34 cellular contexts compared by ENCODE assay signal in genomic region chr1:18602533-18603211, GRCh38. TPM values are rescaled to one million over a fixed set of nuclear protein-coding genes. Genes with fewer than 3 reads are reported as not detected.
DNase-seq lines count a peak whose midpoint lies in the region; ATAC-seq and TF ChIP-seq lines count a peak whose summit lies in the region.
"Had no signal": no experiment of that assay in that cellular context is flagged by ENCODE, and none has a peak within 500 bp of the region (broad histone marks: within the 10 kb centered on the region; RNA-seq: fewer than 3 reads in every experiment).

No MANE protein-coding gene starts in this region.

- H3K4me3 ChIP-seq in HEK293 (ENCODE audit: low read depth, low read length) (no peak overlapping the region), Panc1 (ENCODE audit: low read depth in 2 of 2, low read length in 2 of 2) (no peak overlapping the region), endodermal cell (ENCODE audit: low read length) (no peak overlapping the region), neural progenitor cell (no peak overlapping the region), MM.1S (ENCODE audit: low read length) (no peak overlapping the region)
- H3K4me3 ChIP-seq: coronary artery, psoas muscle, sigmoid colon had no signal

- H3F3A ChIP-seq in neural progenitor cell (ENCODE audit: low read depth) (peaks cover 27% of the 10 kb centered on the region), MM.1S (ENCODE audit: insufficient read depth, low read length) (no peaks in the 10 kb centered on the region)

- no peaks in the 10 kb centered on the region for H3K27me3 ChIP-seq in Panc1 (ENCODE audit: control insufficient read depth, insufficient read depth, low read length)
- H3K27me3 ChIP-seq in endodermal cell (ENCODE audit: control insufficient read depth, insufficient read depth, low read length, poor library complexity, severe bottlenecking): peaks cover 64% of the 10 kb centered on the region
- peaks cover 54% of the 10 kb centered on the region for H3K27me3 ChIP-seq in neural progenitor cell
- H3K27me3 ChIP-seq in MM.1S (replicated peaks; ENCODE audit: insufficient read depth, low read length): peaks cover 93% of the 10 kb centered on the region

- TF ChIP-seq CTCF in HEK293 (tag by site-specific recombination; IDR thresholded peaks at IDR 0.05): no peak
- TF ChIP-seq CTCF in Panc1 (IDR thresholded peaks at IDR 0.05): no peak
- TF ChIP-seq CTCF in endodermal cell (conservative IDR thresholded peaks at IDR 0.05): no peak
- no peak for TF ChIP-seq CTCF in neural progenitor cell (IDR thresholded peaks at IDR 0.05)
- TF ChIP-seq CTCF in MM.1S (IDR thresholded peaks at IDR 0.05; ENCODE audit: low read length): no peak

- CTCF ChIA-PET in HEK293 (lab: Yijun Ruan, JAX) (no interaction called here), Panc1 (lab: Charles Lee) (no interaction called here)

- H3K9ac ChIP-seq in endodermal cell (ENCODE audit: extremely low read depth, low read length, poor library complexity, severe bottlenecking) (no peak overlapping the region), neural progenitor cell (no peak overlapping the region), MM.1S (ENCODE audit: low read length) (no peak overlapping the region)

- peak; percentile 68; the same call in 1 of the 2 replicates for ATAC-seq in Panc1
- no peak for ATAC-seq in Right ventricle myocardium superior (ENCODE audit: poor library complexity)
- ATAC-seq: activated CD8-positive, alpha-beta memory T cell treated with anti-CD3 and anti-CD28 coated beads, Interleukin-2, amount 10 ng/mL, durations not matched to agents 7 days and 5 days; activated T-cell treated with anti-CD3 and anti-CD28 coated beads, Interleukin-2, amount 50 U/mL, for 72 hours; left colon; psoas muscle; Right ventricle myocardium inferior; stimulated activated memory B cell treated with anti-CD40 and anti-IgM and Interleukin-4, amounts not matched to agents 10 μg/mL and 1 μg/mL and 100 μg/mL, for 72 hours had no signal

- no peak overlapping the region for H2AFZ ChIP-seq in neural progenitor cell (replicated peaks)
- H2AFZ ChIP-seq in MM.1S (ENCODE audit: low read length): no peak overlapping the region

- H3K27ac ChIP-seq in HEK293 (ENCODE audit: extremely low read depth, low read depth, low read length) (no peak overlapping the region), Panc1 (ENCODE audit: low read length) (no peak overlapping the region), endodermal cell (ENCODE audit: low read depth, low read length) (no peak overlapping the region), neural progenitor cell (no peak overlapping the region), MM.1S (ENCODE audit: low read length) (no peak overlapping the region)
- H3K27ac ChIP-seq: C4-2B, coronary artery, psoas muscle, sigmoid colon, VCaP had no signal

- H3K9me3 ChIP-seq in HEK293 (ENCODE audit: control insufficient read depth, insufficient read depth, low read depth, low read length): no peaks in the 10 kb centered on the region
- no peaks in the 10 kb centered on the region for H3K9me3 ChIP-seq in Panc1 (ENCODE audit: control insufficient read depth, insufficient read depth, low read depth, low read length)
- no peaks in the 10 kb centered on the region for H3K9me3 ChIP-seq in endodermal cell (ENCODE audit: control insufficient read depth, low read length)
- H3K9me3 ChIP-seq in neural progenitor cell (ENCODE audit: low read depth): no peaks in the 10 kb centered on the region
- H3K9me3 ChIP-seq in MM.1S (replicated peaks; ENCODE audit: insufficient read depth, low read length): no peaks in the 10 kb centered on the region
- H3K9me3 ChIP-seq: psoas muscle, sigmoid colon had no signal

- H3K4me1 ChIP-seq in HEK293 (ENCODE audit: control insufficient read depth, insufficient read depth, low read length): no peaks in the 10 kb centered on the region
- H3K4me1 ChIP-seq in Panc1 (ENCODE audit: control insufficient read depth, insufficient read depth, low read length): no peaks in the 10 kb centered on the region
- no peaks in the 10 kb centered on the region for H3K4me1 ChIP-seq in endodermal cell (ENCODE audit: control insufficient read depth, insufficient read depth, low read length)
- peaks cover 15% of the 10 kb centered on the region for H3K4me1 ChIP-seq in neural progenitor cell
- no peaks in the 10 kb centered on the region for H3K4me1 ChIP-seq in MM.1S (ENCODE audit: low read length)
- H3K4me1 ChIP-seq: psoas muscle had no signal

- H3K27ac Mint-ChIP-seq in endodermal cell (no peak overlapping the region), neural progenitor cell (no peak overlapping the region)
- H3K27ac Mint-ChIP-seq: activated CD4-positive, alpha-beta T cell treated with anti-CD3 and anti-CD28 coated beads, Interleukin-2, amount 10 ng/mL, durations not matched to agents 24 days and 14 days; activated CD8-positive, alpha-beta memory T cell treated with anti-CD3 and anti-CD28 coated beads, Interleukin-2, amount 10 ng/mL, durations not matched to agents 7 days and 5 days; activated naive CD4-positive, alpha-beta T cell treated with anti-CD3 and anti-CD28 coated beads, Interleukin-2, amount 10 ng/mL, durations not matched to agents 7 days and 5 days; activated T-cell treated with anti-CD3 and anti-CD28 coated beads, Interleukin-2, amount 50 U/mL, for 72 hours; naive B cell; stimulated activated memory B cell treated with anti-CD40 and anti-IgM and Interleukin-4, amounts not matched to agents 10 μg/mL and 1 μg/mL and 100 μg/mL, for 72 hours had no signal

- H3K4me2 ChIP-seq in neural progenitor cell: peak overlapping the region; percentile 9
- H3K4me2 ChIP-seq in MM.1S (ENCODE audit: low read depth, low read length): no peak overlapping the region

- H3K9me3 Mint-ChIP-seq in endodermal cell: no peaks in the 10 kb centered on the region
- no peaks in the 10 kb centered on the region for H3K9me3 Mint-ChIP-seq in neural progenitor cell
- H3K9me3 Mint-ChIP-seq: activated CD4-positive, alpha-beta T cell treated with anti-CD3 and anti-CD28 coated beads, Interleukin-2, amount 10 ng/mL, durations not matched to agents 24 days and 14 days; activated T-cell treated with anti-CD3 and anti-CD28 coated beads, Interleukin-2, amount 50 U/mL, for 72 hours; naive B cell; stimulated activated memory B cell treated with anti-CD40 and anti-IgM and Interleukin-4, amounts not matched to agents 10 μg/mL and 1 μg/mL and 100 μg/mL, for 72 hours had no signal

- H3K79me2 ChIP-seq in neural progenitor cell (ENCODE audit: low read depth) (no peaks in the 10 kb centered on the region), MM.1S (ENCODE audit: low read length) (no peaks in the 10 kb centered on the region)

- H4K20me1 ChIP-seq in neural progenitor cell (ENCODE audit: low read depth) (no peaks in the 10 kb centered on the region), MM.1S (ENCODE audit: insufficient read depth, low read length) (no peaks in the 10 kb centered on the region)

- in situ Hi-C loops in Panc1 (cut with HindIII; ENCODE audit: low pct_unique_long_range_greater_than_20kb, low sequenced_read_pairs): no loop called here

- H3K27me3 Mint-ChIP-seq in endodermal cell (ENCODE audit: insufficient read depth): peaks cover 90% of the 10 kb centered on the region
- peaks cover 19% of the 10 kb centered on the region for H3K27me3 Mint-ChIP-seq in neural progenitor cell (ENCODE audit: insufficient read depth, low read depth)

- no peaks in the 10 kb centered on the region for H3K4me1 Mint-ChIP-seq in endodermal cell
- peaks cover 26% of the 10 kb centered on the region for H3K4me1 Mint-ChIP-seq in neural progenitor cell
- H3K4me1 Mint-ChIP-seq: activated CD4-positive, alpha-beta T cell treated with anti-CD3 and anti-CD28 coated beads, Interleukin-2, amount 10 ng/mL, durations not matched to agents 24 days and 14 days; activated CD8-positive, alpha-beta memory T cell treated with anti-CD3 and anti-CD28 coated beads, Interleukin-2, amount 10 ng/mL, durations not matched to agents 7 days and 5 days; activated naive CD4-positive, alpha-beta T cell treated with anti-CD3 and anti-CD28 coated beads, Interleukin-2, amount 10 ng/mL, durations not matched to agents 7 days and 5 days; naive B cell; stimulated activated memory B cell treated with anti-CD40 and anti-IgM and Interleukin-4, amounts not matched to agents 10 μg/mL and 1 μg/mL and 100 μg/mL, for 72 hours had no signal

- no peaks in the 10 kb centered on the region for H3K36me3 Mint-ChIP-seq in endodermal cell (ENCODE audit: low read depth)
- no peaks in the 10 kb centered on the region for H3K36me3 Mint-ChIP-seq in neural progenitor cell
- H3K36me3 Mint-ChIP-seq: activated CD8-positive, alpha-beta memory T cell treated with anti-CD3 and anti-CD28 coated beads, Interleukin-2, amount 10 ng/mL, durations not matched to agents 7 days and 5 days; activated naive CD4-positive, alpha-beta T cell treated with anti-CD3 and anti-CD28 coated beads, Interleukin-2, amount 10 ng/mL, durations not matched to agents 7 days and 5 days; naive B cell; stimulated activated memory B cell treated with anti-CD40 and anti-IgM and Interleukin-4, amounts not matched to agents 10 μg/mL and 1 μg/mL and 100 μg/mL, for 72 hours had no signal

- intact Hi-C loops in Panc1 (cut with micrococcal nuclease; ENCODE audit: unreplicated experiment): no loop called here
- intact Hi-C loops in Right ventricle myocardium superior (cut with DNase I): no loop called here

- POLR2A ChIA-PET in HEK293 (lab: Yijun Ruan, JAX) (no interaction called here), Panc1 (lab: Charles Lee) (interaction anchor here (0.6 kb wide), 1 partner anchor 1004 kb away, joined by 4 read pairs; no protein-coding TSS in a partner anchor)

- DNase-seq in Panc1 (ENCODE audit: low read depth, low spot score) (no peak), endodermal cell (peak; percentile 51), neural progenitor cell (ENCODE audit: low spot score) (no peak), nucleus accumbens (lab: John Stamatoyannopoulos, UW) (no peak), Right ventricle myocardium superior (no peak), MM.1S (no peak)
- DNase-seq: activated CD4-positive, alpha-beta T cell treated with anti-CD3 and anti-CD28 coated beads, Interleukin-2, amount 10 ng/mL, durations not matched to agents 24 days and 14 days; activated CD8-positive, alpha-beta memory T cell treated with anti-CD3 and anti-CD28 coated beads, Interleukin-2, amount 10 ng/mL, durations not matched to agents 7 days and 5 days; activated naive CD4-positive, alpha-beta T cell treated with anti-CD3 and anti-CD28 coated beads, Interleukin-2, amount 10 ng/mL, durations not matched to agents 7 days and 5 days; activated T-cell treated with anti-CD3 and anti-CD28 coated beads, Interleukin-2, amount 50 U/mL, for 72 hours; amygdala; Calu3; effector memory CD4-positive, alpha-beta T cell; GOT3; hippocampal formation; left colon; naive B cell; NCI-H1417; NCI-H2081; occipital lobe; psoas muscle; sigmoid colon; stimulated activated CD4-positive, alpha-beta T cell treated with anti-CD3 and anti-CD28 coated beads, Interleukin-4, amount 100 ng/mL, for 24 hours had no signal

- H3K4me3 Mint-ChIP-seq in endodermal cell (no peak overlapping the region), neural progenitor cell (no peak overlapping the region)
- H3K4me3 Mint-ChIP-seq: activated CD4-positive, alpha-beta T cell treated with anti-CD3 and anti-CD28 coated beads, Interleukin-2, amount 10 ng/mL, durations not matched to agents 24 days and 14 days; activated CD8-positive, alpha-beta memory T cell treated with anti-CD3 and anti-CD28 coated beads, Interleukin-2, amount 10 ng/mL, durations not matched to agents 7 days and 5 days; activated naive CD4-positive, alpha-beta T cell treated with anti-CD3 and anti-CD28 coated beads, Interleukin-2, amount 10 ng/mL, durations not matched to agents 7 days and 5 days; activated T-cell treated with anti-CD3 and anti-CD28 coated beads, Interleukin-2, amount 50 U/mL, for 72 hours; stimulated activated memory B cell treated with anti-CD40 and anti-IgM and Interleukin-4, amounts not matched to agents 10 μg/mL and 1 μg/mL and 100 μg/mL, for 72 hours had no signal

- H3K9me2 ChIP-seq in MM.1S (replicated peaks; ENCODE audit: insufficient read depth, low read length): no peaks in the 10 kb centered on the region

- WGBS in endodermal cell (ENCODE audit: insufficient coverage in 1 of 2, insufficient read length in 1 of 2), 2 experiments: 64 to 76% methylated on average over 5 of the region's 5 CpGs

- no peaks in the 10 kb centered on the region for H3K36me3 ChIP-seq in HEK293 (ENCODE audit: control insufficient read depth in 2 of 2, insufficient read depth in 1 of 2, low read length in 2 of 2)
- no peaks in the 10 kb centered on the region for H3K36me3 ChIP-seq in Panc1 (ENCODE audit: control insufficient read depth, insufficient read depth, low read length)
- H3K36me3 ChIP-seq in endodermal cell (ENCODE audit: control insufficient read depth, insufficient read depth, low read length): no peaks in the 10 kb centered on the region
- H3K36me3 ChIP-seq in neural progenitor cell: no peaks in the 10 kb centered on the region
- H3K36me3 ChIP-seq in MM.1S (replicated peaks; ENCODE audit: insufficient read depth, low read length): no peaks in the 10 kb centered on the region
- H3K36me3 ChIP-seq: sigmoid colon had no signal

- BruUV-seq in Panc1 (replicated peaks; lab: Mats Ljungman, UMichigan): no TSS peak

RNA-seq across cellular contexts. Expression of gene PAX7, which starts 28.0 kb away (rescaled TPM):
- total RNA-seq in Panc1 (2021; ENCODE audit: unreplicated experiment) (not detected), endodermal cell (1 to 10 TPM; 2.2 to 2.4 TPM), neural progenitor cell (ENCODE audit: low replicate concordance) (0.06 and 0.46 TPM in 2 replicates), Right ventricle myocardium superior (not detected)
- not detected for polyA plus RNA-seq in Panc1 (2012; ENCODE audit: insufficient read length)
- polyA plus RNA-seq in endodermal cell (2013, experiment 1 of 2): 13.1 TPM
- 12.1 TPM for polyA plus RNA-seq in endodermal cell (2013, experiment 2 of 2)
- total RNA-seq: activated CD4-positive, alpha-beta T cell treated with anti-CD3 and anti-CD28 coated beads, Interleukin-2, amount 10 ng/mL, durations not matched to agents 24 days and 14 days; activated CD8-positive, alpha-beta memory T cell treated with anti-CD3 and anti-CD28 coated beads, Interleukin-2, amount 10 ng/mL, durations not matched to agents 7 days and 5 days; activated T-cell treated with anti-CD3 and anti-CD28 coated beads, Interleukin-2, amount 50 U/mL, for 72 hours; Calu3; left colon; MCF 10A; mesenteric fat pad; occipital lobe; Right ventricle myocardium inferior; sigmoid colon; temporal lobe; ureter had no signal
- polyA plus RNA-seq: esophagus, sigmoid colon had no signal
